In the genomic region with DNA sequence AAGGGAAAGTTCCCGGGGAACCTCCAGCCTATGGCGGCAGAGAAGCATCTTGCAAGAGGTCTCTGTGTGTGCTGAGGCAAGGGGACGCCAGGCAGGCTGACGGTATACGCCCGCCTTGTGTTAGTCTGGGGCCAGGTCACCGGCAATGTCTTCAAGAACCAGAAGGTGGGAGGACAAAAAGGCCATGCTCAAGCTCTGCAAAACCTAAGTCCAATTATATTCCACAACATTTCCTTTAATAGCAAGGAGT, we compare ENCODE assay signal across 8 cellular contexts. TPM values are rescaled to one million over a fixed set of nuclear protein-coding genes. Genes with fewer than 3 reads are reported as not detected.
DNase-seq lines count a peak whose midpoint lies in the region; ATAC-seq and TF ChIP-seq lines count a peak whose summit lies in the region.

No MANE protein-coding gene starts in this region.

- intact Hi-C loops in left colon (cut with DNase I, micrococcal nuclease): no loop called here

- peak overlapping the region; percentile 58 to 98 (median 90) for H3K4me2 ChIP-seq in BLaER1 treated with 17β-estradiol and CSF1 and Interleukin-3, amounts not matched to agents 10 nM and 100 nM

- H4K20me1 ChIP-seq in BLaER1 treated with 17β-estradiol and CSF1 and Interleukin-3, amounts not matched to agents 10 nM and 100 nM: peaks cover 20 to 77% (median 45%) of the 10 kb centered on the region in 11 experiments; a peak in 21 of 22 replicates

- TF ChIP-seq CTCF in astrocyte of the spinal cord (IDR thresholded peaks at IDR 0.05; ENCODE audit: low read depth, low read length): no peak

- in situ Hi-C loops in astrocyte of the spinal cord (cut with HindIII; ENCODE audit: low sequenced_read_pairs): no loop called here

- H3K27me3 ChIP-seq in BLaER1 treated with 17β-estradiol and CSF1 and Interleukin-3, amounts not matched to agents 10 nM and 100 nM: no peaks in the 10 kb centered on the region
- no peaks in the 10 kb centered on the region for H3K27me3 ChIP-seq in mononuclear cell (ENCODE audit: insufficient read depth, low read length)

- peak overlapping the region; percentile 77 to 96 (median 84) for H3K4me3 ChIP-seq in BLaER1 treated with 17β-estradiol and CSF1 and Interleukin-3, amounts not matched to agents 10 nM and 100 nM
- peak overlapping the region; percentile 67 for H3K4me3 ChIP-seq in astrocyte of the spinal cord (ENCODE audit: low read depth, low read length)
- H3K4me3 ChIP-seq in mononuclear cell (ENCODE audit: low read length): peak overlapping the region; percentile 79

- peak overlapping the region; percentile 92 to 98 (median 95) for H3K9ac ChIP-seq in BLaER1 treated with 17β-estradiol and CSF1 and Interleukin-3, amounts not matched to agents 10 nM and 100 nM

- ATAC-seq in HG02938 (IDR thresholded peaks at IDR 0.05; ENCODE audit: unreplicated experiment) (peak; percentile 15), left colon (no peak)

- H3K27ac ChIP-seq in BLaER1 treated with 17β-estradiol and CSF1 and Interleukin-3, amounts not matched to agents 10 nM and 100 nM: peak overlapping the region; percentile 91 to 98 (median 95)

- DNase-seq in astrocyte of the spinal cord (ENCODE audit: low read depth, low spot score) (no peak), mucosa of gallbladder (ENCODE audit: low spot score) (no peak), A172 (ENCODE audit: low spot score) (no peak), NCI-H526 (lab: John Stamatoyannopoulos, UW) (no peak), left colon (no peak)

- no peaks in the 10 kb centered on the region for H3K9me3 ChIP-seq in BLaER1 treated with 17β-estradiol and CSF1 and Interleukin-3, amounts not matched to agents 10 nM and 100 nM (replicated peaks in 1 of 11)
- no peaks in the 10 kb centered on the region for H3K9me3 ChIP-seq in mononuclear cell (ENCODE audit: low read depth, low read length)

- peaks cover 27 to 43% (median 30%) of the 10 kb centered on the region in 11 experiments for H3K36me3 ChIP-seq in BLaER1 treated with 17β-estradiol and CSF1 and Interleukin-3, amounts not matched to agents 10 nM and 100 nM

- peaks cover 29 to 41% (median 35%) of the 10 kb centered on the region in 10 experiments for H3K4me1 ChIP-seq in BLaER1 treated with 17β-estradiol and CSF1 and Interleukin-3, amounts not matched to agents 10 nM and 100 nM
- peaks cover 31% of the 10 kb centered on the region for H3K4me1 ChIP-seq in mononuclear cell (ENCODE audit: insufficient read depth, low read length)

RNA-seq across cellular contexts. Expression of gene ZNF668, which starts 0.3 kb away (rescaled TPM):
- total RNA-seq in mononuclear cell: 10.7 TPM
- total RNA-seq in mucosa of gallbladder: 9.2 TPM
- 31.2 and 35.5 TPM in 2 replicates for total RNA-seq in A172 (2014; rRNA removed; shearing (Covaris generic))
- total RNA-seq in left colon: 10 to 100 TPM in 1 of 2 donors, 1 to 10 TPM in 1; 6.9 to 10.9 TPM

RNA-seq across cellular contexts. Expression of gene ZNF646, which starts 0.5 kb away (rescaled TPM):
- total RNA-seq in mononuclear cell (9.6 TPM), mucosa of gallbladder (26.1 TPM), left colon (10 to 100 TPM; 15.3 to 17.3 TPM)
- total RNA-seq in A172 (2014; rRNA removed; shearing (Covaris generic)): 10.3 and 11.5 TPM in 2 replicates

RNA-seq across cellular contexts. Expression of gene PRSS53, which starts 15.0 kb away (rescaled TPM):
- total RNA-seq in mononuclear cell (1.0 TPM), mucosa of gallbladder (4.5 TPM), left colon (1 to 10 TPM in 1 of 2 donors, under 1 TPM in 1; 0.61 to 1.1 TPM)
- total RNA-seq in A172 (2014; rRNA removed; shearing (Covaris generic)): 2.0 and 3.5 TPM in 2 replicates

RNA-seq across cellular contexts. Expression of gene VKORC1, which starts 20.8 kb away (rescaled TPM):
- total RNA-seq in mononuclear cell (27.1 TPM), mucosa of gallbladder (100 TPM), left colon (10 to 100 TPM; 28.7 to 40.5 TPM)
- 137 and 164 TPM in 2 replicates for total RNA-seq in A172 (2014; rRNA removed; shearing (Covaris generic))

RNA-seq across cellular contexts. Expression of gene BCKDK, which starts 34.4 kb away (rescaled TPM):
- 11.0 TPM for total RNA-seq in mononuclear cell
- total RNA-seq in mucosa of gallbladder: 49.6 TPM
- 28.6 and 38.1 TPM in 2 replicates for total RNA-seq in A172 (2014; rRNA removed; shearing (Covaris generic))
- 10 to 100 TPM; 34.6 to 36.3 TPM for total RNA-seq in left colon
